1 cellular context compared by ENCODE assay signal in genomic region chr15:36161781-36162212, GRCh38.
TF ChIP-seq lines count a peak whose summit lies in the region.

No MANE protein-coding gene starts in this region.

TF ChIP-seq in HepG2, 621 proteins besides CTCF, POLR2A, EP300 and RAD21 (continued from another document):
- no peak for TF ChIP-seq CEBPZ (IDR thresholded peaks at IDR 0.05; ENCODE audit: low read length)
- TF ChIP-seq AFF4 (CRISPR knock-in tag; IDR thresholded peaks at IDR 0.05) = no peak
- TF ChIP-seq REST (IDR thresholded peaks at IDR 0.05; ENCODE audit: borderline replicate concordance in 1 of 2, low read depth in 1 of 2, low read length in 2 of 2) = no peak
- TF ChIP-seq ZNF589 (CRISPR knock-in tag; conservative IDR thresholded peaks at IDR 0.05) = no peak
- TF ChIP-seq ELF3 (CRISPR knock-in tag; IDR thresholded peaks at IDR 0.05) = no peak
- no peak for TF ChIP-seq ZNF460 (CRISPR knock-in tag; IDR thresholded peaks at IDR 0.05; ENCODE audit: borderline replicate concordance)
- TF ChIP-seq HIVEP1 (CRISPR knock-in tag; IDR thresholded peaks at IDR 0.05) = no peak
- no peak for TF ChIP-seq RBM39 (IDR thresholded peaks at IDR 0.05; ENCODE audit: low read depth, low read length, poor library complexity, severe bottlenecking)
- no peak for TF ChIP-seq ZNF124 (CRISPR knock-in tag; IDR thresholded peaks at IDR 0.05)
- TF ChIP-seq ZNF639 (CRISPR knock-in tag; conservative IDR thresholded peaks at IDR 0.05) = no peak
- TF ChIP-seq SAFB2 (CRISPR knock-in tag; IDR thresholded peaks at IDR 0.05; ENCODE audit: borderline replicate concordance, low read depth) = no peak
